Comparison of ENCODE assay signal across 26 cellular contexts in genomic region chr10:52098130-52098529, GRCh38.
"Had no signal": no experiment of that assay in that cellular context is flagged by ENCODE, and none has a peak within 500 bp of the region (broad histone marks: within the 10 kb centered on the region; RNA-seq: fewer than 3 reads in every experiment).

No MANE protein-coding gene starts in this region.

- FAIRE-seq: pancreas, small intestine had no signal

- H3K36me3 ChIP-seq: neutrophil, pancreas, right lobe of liver, sigmoid colon, suprapubic skin, tibial artery, transverse colon, upper lobe of right lung, uterus had no signal

- ATAC-seq: naive thymus-derived CD8-positive, alpha-beta T cell; natural killer cell treated with Interleukin-12 subunit alpha and Interleukin-12 subunit beta and Interleukin-15 and Interleukin-18, amount 100 ng/mL, for 72 hours; pancreas; psoas muscle; right cardiac atrium; right lobe of liver; stimulated activated memory B cell treated with anti-CD40 and anti-IgM and Interleukin-4, amounts not matched to agents 10 μg/mL and 1 μg/mL and 100 μg/mL, for 72 hours; stimulated activated naive CD8-positive, alpha-beta T cell treated with anti-CD3 and anti-CD28 coated beads, Interleukin-15, amount 100 ng/mL, for 72 hours; stimulated activated naive CD8-positive, alpha-beta T cell treated with anti-CD3 and anti-CD28 coated beads, Interleukin-15, Interleukin-2, amounts not matched to agents 100 U/mL and 50 U/mL, for 24 hours; upper lobe of right lung had no signal

- H3K27me3 ChIP-seq: neutrophil, pancreas, right lobe of liver, sigmoid colon, suprapubic skin, testis, tibial artery, transverse colon, upper lobe of right lung, uterus had no signal

- H3K4me3 ChIP-seq: pancreas, psoas muscle, right lobe of liver, sigmoid colon, suprapubic skin, testis, tibial artery, transverse colon, upper lobe of right lung, uterus had no signal

- H3K27ac ChIP-seq: neutrophil, pancreas, psoas muscle, right lobe of liver, sigmoid colon, suprapubic skin, testis, tibial artery, transverse colon, upper lobe of right lung, uterus had no signal

- H3K9me3 ChIP-seq: neutrophil, pancreas, psoas muscle, right lobe of liver, sigmoid colon, suprapubic skin, testis, tibial artery, transverse colon, upper lobe of right lung, uterus had no signal

- H3K4me1 ChIP-seq: pancreas, right lobe of liver, sigmoid colon, suprapubic skin, testis, tibial artery, transverse colon, upper lobe of right lung, uterus had no signal

- DNase-seq: naive thymus-derived CD8-positive, alpha-beta T cell; nephron progenitor cell; nucleus accumbens; pancreas; psoas muscle; right cardiac atrium; right lobe of liver; sigmoid colon; small intestine; stimulated activated CD4-positive, alpha-beta T cell treated with anti-CD3 and anti-CD28 coated beads, Interleukin-15, amount 100 ng/mL, for 24 hours; stimulated activated CD4-positive, alpha-beta T cell treated with anti-CD3 and anti-CD28 coated beads, Interleukin-4, amount 100 ng/mL, for 1 hour; stimulated activated CD4-positive, alpha-beta T cell treated with anti-CD3 and anti-CD28 coated beads, Interleukin-4, amount 100 ng/mL, for 4 hours; stimulated activated CD8-positive, alpha-beta memory T cell treated with anti-CD3 and anti-CD28 coated beads, Interleukin-4, amount 100 ng/mL, for 48 hours; stimulated activated naive CD4-positive, alpha-beta T cell; stimulated activated naive CD8-positive, alpha-beta T cell treated with anti-CD3 and anti-CD28 coated beads, Interleukin-15, amount 100 ng/mL, for 72 hours; stimulated activated naive CD8-positive, alpha-beta T cell treated with anti-CD3 and anti-CD28 coated beads, Interleukin-15, Interleukin-2, amounts not matched to agents 100 U/mL and 50 U/mL, for 24 hours; substantia nigra; testis; tibial artery; transverse colon; upper lobe of right lung; uterus had no signal
